In genomic region chr6:119495230-119495683, GRCh38 we compare ENCODE assay signal across 16 cellular contexts.
DNase-seq lines count a peak whose midpoint lies in the region; ATAC-seq and TF ChIP-seq lines count a peak whose summit lies in the region.
"Had no signal": no experiment of that assay in that cellular context is flagged by ENCODE, and none has a peak within 500 bp of the region (broad histone marks: within the 10 kb centered on the region; RNA-seq: fewer than 3 reads in every experiment).

No MANE protein-coding gene starts in this region.

- ATAC-seq in right lobe of liver (peak; percentile 69 to 81 (median 81)), GM18861 (IDR thresholded peaks at IDR 0.05; ENCODE audit: unreplicated experiment) (no peak)
- ATAC-seq: left lung; naive thymus-derived CD8-positive, alpha-beta T cell had no signal

- WGBS in right lobe of liver (ENCODE audit: insufficient coverage, low coverage, low lambda C conversion rate, missing lambda C conversion rate): 12% methylated on average over 5 of the region's 5 CpGs

- H3K36me3 ChIP-seq in WERI-Rb-1 (no peaks in the 10 kb centered on the region), right lobe of liver (no peaks in the 10 kb centered on the region)
- H3K36me3 ChIP-seq: left lung, thoracic aorta had no signal

- peaks cover 0 to 35% (median 18%) of the 10 kb centered on the region in 4 donors for H3K4me1 ChIP-seq in right lobe of liver
- H3K4me1 ChIP-seq: left lung had no signal

- H3K9me3 ChIP-seq in WERI-Rb-1 (ENCODE audit: severe bottlenecking) (no peaks in the 10 kb centered on the region), right lobe of liver (no peaks in the 10 kb centered on the region)

- no peak overlapping the region for H3K4me3 ChIP-seq in WERI-Rb-1 (ENCODE audit: low read depth, low read length)
- no peak overlapping the region for H3K4me3 ChIP-seq in right lobe of liver
- H3K4me3 ChIP-seq: dorsolateral prefrontal cortex, left lung, thoracic aorta had no signal

- intact Hi-C loops in right lobe of liver (cut with DNase I): no loop called here

- H3K27ac ChIP-seq in WERI-Rb-1 (no peak overlapping the region), right lobe of liver (peak overlapping the region in 2 of 3 donors; percentile 2 to 37)
- H3K27ac ChIP-seq: dorsolateral prefrontal cortex, left lung, thoracic aorta had no signal

- no peak for TF ChIP-seq CTCF in WERI-Rb-1 (IDR thresholded peaks at IDR 0.05; ENCODE audit: low read depth, low read length)
- no peak for TF ChIP-seq CTCF in right lobe of liver (IDR thresholded peaks at IDR 0.05)

- DNase-seq in DMS 273 (lab: John Stamatoyannopoulos, UW; ENCODE audit: unreplicated experiment): peak; percentile 94
- peak; percentile 67 for DNase-seq in NCI-H510A treated with DMSO at 0.1 percent for 48 hours (lab: John Stamatoyannopoulos, UW)
- DNase-seq in WERI-Rb-1: peak; percentile 38
- DNase-seq in right lobe of liver: peak; percentile 66 to 80 (median 72)
- no peak for DNase-seq in NCI-H226
- DNase-seq in UCSD-AML1 (lab: John Stamatoyannopoulos, UW; ENCODE audit: unreplicated experiment): no peak
- no peak for DNase-seq in DMS153 treated with DMSO at 0.1 percent for 48 hours (lab: John Stamatoyannopoulos, UW; ENCODE audit: unreplicated experiment)
- DNase-seq: CD8-positive, alpha-beta memory T cell; left lung; naive thymus-derived CD8-positive, alpha-beta T cell; NCI-H146; OCI-M1; stimulated activated CD4-positive, alpha-beta T cell treated with anti-CD3 and anti-CD28 coated beads, Interleukin-1b, Interleukin-23, amount 100 ng/mL, for 48 hours had no signal

- TF ChIP-seq POLR2A in right lobe of liver (IDR thresholded peaks at IDR 0.05): no peak

- H3K27me3 ChIP-seq in WERI-Rb-1 (ENCODE audit: insufficient read depth, low read depth, severe bottlenecking): no peaks in the 10 kb centered on the region
- H3K27me3 ChIP-seq in right lobe of liver: no peaks in the 10 kb centered on the region
- H3K27me3 ChIP-seq: dorsolateral prefrontal cortex, left lung had no signal

Comparison
In these comparisons a context has a peak if more than half of its experiments do, and no peak if none do; other contexts are left out.
1. DNase-seq: peak in DMS 273 (single experiment), NCI-H510A treated with DMSO at 0.1 percent for 48 hours (single experiment), WERI-Rb-1 (single experiment) and right lobe of liver (3 of 3); none in NCI-H226 (single experiment), UCSD-AML1 (single experiment) and DMS153 treated with DMSO at 0.1 percent for 48 hours (single experiment).